In genomic region chr9:95724253-95724991, GRCh38 we compare ENCODE assay signal across 1 cellular context.
TF ChIP-seq lines count a peak whose summit lies in the region.

No MANE protein-coding gene starts in this region.

TF ChIP-seq in HepG2, 621 proteins besides CTCF, POLR2A, EP300 and RAD21 (continued from another document and continues in another):
- TF ChIP-seq ARID4A (CRISPR knock-in tag; IDR thresholded peaks at IDR 0.05; ENCODE audit: borderline replicate concordance) (peak; percentile 39; the same call in 1 of the 2 replicates), HNF1B (CRISPR knock-in tag; IDR thresholded peaks at IDR 0.05) (peak; percentile 61; the same call in 1 of the 2 replicates), UBTF (CRISPR knock-in tag; IDR thresholded peaks at IDR 0.05) (no peak), ZBTB25 (CRISPR knock-in tag; IDR thresholded peaks at IDR 0.05) (no peak), TCF7 (IDR thresholded peaks at IDR 0.05; ENCODE audit: low read depth) (peak; percentile 99), JARID2 (CRISPR knock-in tag; IDR thresholded peaks at IDR 0.05; ENCODE audit: insufficient replicate concordance) (no peak), ZNF101 (CRISPR knock-in tag; IDR thresholded peaks at IDR 0.05; ENCODE audit: borderline replicate concordance, low read depth) (no peak), ZNF546 (CRISPR knock-in tag; conservative IDR thresholded peaks at IDR 0.05) (no peak), NFE2 (CRISPR knock-in tag; IDR thresholded peaks at IDR 0.05) (no peak), CBFB (CRISPR knock-in tag; IDR thresholded peaks at IDR 0.05) (0 out of 2 replicates have a peak, but pooled peaks have one; percentile 12), SIX4 (CRISPR knock-in tag; IDR thresholded peaks at IDR 0.05) (peak; percentile 38; the same call in 1 of the 2 replicates), AFF4 (CRISPR knock-in tag; IDR thresholded peaks at IDR 0.05) (no peak), TFAP4 (IDR thresholded peaks at IDR 0.05; ENCODE audit: borderline replicate concordance, low read depth) (peak; percentile 45; the same call in 1 of the 2 replicates), ZNF740 (CRISPR knock-in tag; IDR thresholded peaks at IDR 0.05) (no peak), ATF4 (CRISPR knock-in tag; IDR thresholded peaks at IDR 0.05) (peak in 1 of 2 experiments; percentile 47; a peak in 1 of 4 replicates), ELF4 (CRISPR knock-in tag; IDR thresholded peaks at IDR 0.05; ENCODE audit: borderline replicate concordance) (no peak), PRDM4 (CRISPR knock-in tag; IDR thresholded peaks at IDR 0.05; ENCODE audit: borderline replicate concordance) (no peak), SATB2 (CRISPR knock-in tag; IDR thresholded peaks at IDR 0.05) (no peak), DR1 (CRISPR knock-in tag; IDR thresholded peaks at IDR 0.05) (no peak), HOMEZ (CRISPR knock-in tag; IDR thresholded peaks at IDR 0.05; ENCODE audit: low read depth) (peak; percentile 66; the same call in 1 of the 2 replicates), ATF2 (CRISPR knock-in tag; IDR thresholded peaks at IDR 0.05) (no peak), SKIL (CRISPR knock-in tag; IDR thresholded peaks at IDR 0.05; ENCODE audit: borderline replicate concordance) (peak; percentile 56; the same call in 1 of the 2 replicates), BCL3 (CRISPR knock-in tag; IDR thresholded peaks at IDR 0.05) (no peak)
